In genomic region chr20:41173161-41173721, GRCh38 we compare ENCODE assay signal across 1 cellular context.
A peak's percentile ranks its signal among the peaks of the same experiment; 100 is the strongest.
TF ChIP-seq lines count a peak whose summit lies in the region.

No MANE protein-coding gene starts in this region.

TF ChIP-seq in K562, 482 proteins besides CTCF, POLR2A, EP300 and RAD21 (continued from another document and continues in another):
- TF ChIP-seq MAFF (IDR thresholded peaks at IDR 0.05; ENCODE audit: low read length), result no peak
- no peak for TF ChIP-seq NONO (IDR thresholded peaks at IDR 0.05; ENCODE audit: low read depth in 2 of 2, low read length in 1 of 2)
- no peak for TF ChIP-seq NEUROD1 (IDR thresholded peaks at IDR 0.05; ENCODE audit: borderline replicate concordance, low read depth, low read length, partially characterized antibody)
- TF ChIP-seq SRSF7 (optimal IDR thresholded peaks at IDR 0.05; ENCODE audit: low read depth, low read length), result no peak
- TF ChIP-seq CREBBP (IDR thresholded peaks at IDR 0.05; ENCODE audit: low read depth, low read length), result no peak
- no peak for TF ChIP-seq DLX4 (CRISPR knock-in tag; IDR thresholded peaks at IDR 0.05)
- TF ChIP-seq ZBTB8A (IDR thresholded peaks at IDR 0.05; ENCODE audit: partially characterized antibody), result no peak
- 0 out of 2 replicates have a peak, but pooled peaks have one; percentile 36 for TF ChIP-seq XRCC5 (IDR thresholded peaks at IDR 0.05; ENCODE audit: low read depth, low read length)
- TF ChIP-seq HLTF (IDR thresholded peaks at IDR 0.05), result no peak
- TF ChIP-seq L3MBTL2 (IDR thresholded peaks at IDR 0.05), result no peak
- TF ChIP-seq SRSF1 (IDR thresholded peaks at IDR 0.05; ENCODE audit: low read depth, low read length), result no peak
- no peak for TF ChIP-seq ZEB2 (IDR thresholded peaks at IDR 0.05)
- TF ChIP-seq ILK (tag; IDR thresholded peaks at IDR 0.05; ENCODE audit: borderline replicate concordance, low read depth), result no peak
- TF ChIP-seq ADNP (tag; IDR thresholded peaks at IDR 0.05), result no peak
- TF ChIP-seq ZNF212 (CRISPR knock-in tag; IDR thresholded peaks at IDR 0.05), result no peak
- TF ChIP-seq NRF1 (conservative IDR thresholded peaks at IDR 0.05 in 1 of 2, IDR thresholded peaks at IDR 0.05 in 1 of 2), result no peak
- no peak for TF ChIP-seq NFXL1 (CRISPR knock-in tag; IDR thresholded peaks at IDR 0.05)
- no peak for TF ChIP-seq PATZ1 (CRISPR knock-in tag; IDR thresholded peaks at IDR 0.05; ENCODE audit: borderline replicate concordance)
- TF ChIP-seq ID3 (CRISPR knock-in tag; IDR thresholded peaks at IDR 0.05), result no peak
- no peak for TF ChIP-seq ID3 (tag; IDR thresholded peaks at IDR 0.05)
- peak; percentile 95 for TF ChIP-seq SMC3 (conservative IDR thresholded peaks at IDR 0.05; ENCODE audit: insufficient read depth, low read depth, low read length)
- no peak for TF ChIP-seq SUPT5H (IDR thresholded peaks at IDR 0.05)
- TF ChIP-seq SMAD3 (CRISPR knock-in tag; conservative IDR thresholded peaks at IDR 0.05), result 0 out of 2 replicates have a peak, but pooled peaks have one; percentile 28
- TF ChIP-seq AFF4 (CRISPR knock-in tag; IDR thresholded peaks at IDR 0.05), result no peak
- no peak for TF ChIP-seq MLLT1 (IDR thresholded peaks at IDR 0.05)
- no peak for TF ChIP-seq ZNF668 (CRISPR knock-in tag; IDR thresholded peaks at IDR 0.05)
- TF ChIP-seq KLF6 (CRISPR knock-in tag; IDR thresholded peaks at IDR 0.05; ENCODE audit: borderline replicate concordance), result no peak
- TF ChIP-seq SNAPC5 (CRISPR knock-in tag; IDR thresholded peaks at IDR 0.05), result no peak
- TF ChIP-seq YY1 (IDR thresholded peaks at IDR 0.05; ENCODE audit: borderline replicate concordance in 1 of 3, control insufficient read depth in 1 of 3, extremely low read depth in 1 of 3, insufficient read depth in 3 of 3, insufficient read length in 1 of 3, insufficient replicate concordance in 2 of 3, low read depth in 1 of 3, low read length in 2 of 3), result peak in 1 of 3 experiments; percentile 26
- TF ChIP-seq CHD1 (IDR thresholded peaks at IDR 0.05; ENCODE audit: low read length), result no peak
- TF ChIP-seq ZNF778 (CRISPR knock-in tag; IDR thresholded peaks at IDR 0.05), result no peak
- TF ChIP-seq ZNF354B (CRISPR knock-in tag; IDR thresholded peaks at IDR 0.05), result no peak
- no peak for TF ChIP-seq OTX1 (CRISPR knock-in tag; IDR thresholded peaks at IDR 0.05)
- no peak; the same call in 1 of the 2 replicates for TF ChIP-seq HCFC1 (IDR thresholded peaks at IDR 0.05; ENCODE audit: low read depth, low read length)
- no peak for TF ChIP-seq IRF1 (CRISPR knock-in tag; IDR thresholded peaks at IDR 0.05; ENCODE audit: borderline replicate concordance)
- no peak for TF ChIP-seq E2F1 (CRISPR knock-in tag; IDR thresholded peaks at IDR 0.05)
- TF ChIP-seq ARID1B (IDR thresholded peaks at IDR 0.05), result no peak
- TF ChIP-seq CTCFL (IDR thresholded peaks at IDR 0.05; ENCODE audit: borderline replicate concordance, insufficient read depth, low read depth, low read length, poor library complexity, severe bottlenecking), result peak; percentile 73
- TF ChIP-seq KHSRP (IDR thresholded peaks at IDR 0.05), result no peak
- TF ChIP-seq RB1 (IDR thresholded peaks at IDR 0.05; ENCODE audit: low read depth), result peak; percentile 73; the same call in 1 of the 2 replicates
- TF ChIP-seq MEIS2 (IDR thresholded peaks at IDR 0.05; ENCODE audit: partially characterized antibody), result no peak
- TF ChIP-seq HMG20A (CRISPR knock-in tag; conservative IDR thresholded peaks at IDR 0.05), result no peak
- no peak for TF ChIP-seq ZBTB11 (CRISPR knock-in tag; IDR thresholded peaks at IDR 0.05)
- TF ChIP-seq SAP30 (IDR thresholded peaks at IDR 0.05; ENCODE audit: borderline replicate concordance, insufficient read depth, low read depth, low read length, poor library complexity, severe bottlenecking), result no peak
